In genomic region chr2:184543832-184544231, GRCh38 we compare ENCODE assay signal across 32 cellular contexts. TPM values are rescaled to one million over a fixed set of nuclear protein-coding genes. Genes with fewer than 3 reads are reported as not detected.
"Had no signal": no experiment of that assay in that cellular context is flagged by ENCODE, and none has a peak within 500 bp of the region (broad histone marks: within the 10 kb centered on the region; RNA-seq: fewer than 3 reads in every experiment).

No MANE protein-coding gene starts in this region.

- H3K27ac ChIP-seq: ascending aorta, cardiac muscle cell, VCaP had no signal

- ATAC-seq: activated CD8-positive, alpha-beta T cell treated with anti-CD3 and anti-CD28 coated beads for 36 hours; activated T-cell treated with anti-CD3 and anti-CD28 coated beads, Interleukin-2, amount 50 U/mL, for 72 hours; activated T-helper 17 cell treated with anti-CD3 and anti-CD28 coated beads, Interleukin-2, amount 50 U/mL, for 72 hours had no signal

- H3K4me3 ChIP-seq: ascending aorta, cardiac muscle cell had no signal

- DNase-seq: activated B cell treated with CpG ODN at 0.5 μM for 24 hours; activated CD4-positive, alpha-beta T cell treated with anti-CD3 and anti-CD28 coated beads for 1 hour; activated CD4-positive, alpha-beta T cell treated with anti-CD3 and anti-CD28 coated beads for 48 hours; activated CD4-positive, alpha-beta T cell treated with anti-CD3 and anti-CD28 coated beads, Interleukin-2, amount 50 U/mL, for 4 hours; activated CD8-positive, alpha-beta T cell treated with anti-CD3 and anti-CD28 coated beads for 36 hours; activated effector memory CD4-positive, alpha-beta T cell treated with anti-CD3 and anti-CD28 coated beads, Interleukin-2, amount 50 U/mL, for 16 hours; activated naive CD4-positive, alpha-beta T cell; activated naive CD8-positive, alpha-beta T cell treated with anti-CD3 and anti-CD28 coated beads, Interleukin-2, amount 10 ng/mL, durations not matched to agents 7 days and 5 days; activated T-cell treated with anti-CD3 and anti-CD28 coated beads, Interleukin-2, amount 50 U/mL, for 1 hour; activated T-cell treated with anti-CD3 and anti-CD28 coated beads, Interleukin-2, amount 50 U/mL, for 72 hours; amygdala; NCI-H1105; NCI-H1417 treated with DMSO at 0.1 percent for 48 hours; NCI-H187 treated with DMSO at 0.1 percent for 48 hours; NCI-H2081; NCI-H2171 treated with DMSO at 0.1 percent for 48 hours; NCI-H2227 treated with DMSO at 0.1 percent for 48 hours; NCI-H446 treated with DMSO at 0.1 percent for 48 hours; NCI-H524; NCI-H69; NCI-H82; Right ventricle myocardium superior had no signal

- H3K36me3 Mint-ChIP-seq: activated naive CD4-positive, alpha-beta T cell treated with anti-CD3 and anti-CD28 coated beads, Interleukin-2, amount 50 U/mL, for 24 hours; activated naive CD8-positive, alpha-beta T cell treated with anti-CD3 and anti-CD28 coated beads, Interleukin-2, amount 10 ng/mL, durations not matched to agents 7 days and 5 days had no signal

- H3K27me3 Mint-ChIP-seq: activated B cell treated with CpG ODN at 0.5 μM for 24 hours; activated CD8-positive, alpha-beta T cell treated with anti-CD3 and anti-CD28 coated beads for 36 hours; activated naive CD4-positive, alpha-beta T cell treated with anti-CD3 and anti-CD28 coated beads, Interleukin-2, amount 50 U/mL, for 24 hours; activated naive CD8-positive, alpha-beta T cell treated with anti-CD3 and anti-CD28 coated beads, Interleukin-2, amount 10 ng/mL, durations not matched to agents 7 days and 5 days; activated T-helper 17 cell treated with anti-CD3 and anti-CD28 coated beads, Interleukin-2, amount 50 U/mL, for 72 hours; central memory CD8-positive, alpha-beta T cell had no signal

- H3K9me3 Mint-ChIP-seq: activated B cell treated with CpG ODN at 0.5 μM for 24 hours; activated naive CD4-positive, alpha-beta T cell treated with anti-CD3 and anti-CD28 coated beads, Interleukin-2, amount 50 U/mL, for 24 hours; activated naive CD8-positive, alpha-beta T cell treated with anti-CD3 and anti-CD28 coated beads, Interleukin-2, amount 10 ng/mL, durations not matched to agents 7 days and 5 days; T-helper 1 cell treated with Interleukin-12 subunit alpha and Interleukin-12 subunit beta and Interleukin-4 antibody, amounts not matched to agents 30 μg/mL and 1 μg/mL, for 36 hours; T-helper 2 cell treated with Interferon-gamma antibody and Interleukin-4, amounts not matched to agents 5 μg/mL and 100 μg/mL, for 36 hours had no signal

- H3K27me3 ChIP-seq: ascending aorta, cardiac muscle cell had no signal

- H3K4me3 Mint-ChIP-seq: activated B cell treated with CpG ODN at 0.5 μM for 24 hours; activated CD8-positive, alpha-beta T cell treated with anti-CD3 and anti-CD28 coated beads for 36 hours; activated naive CD4-positive, alpha-beta T cell treated with anti-CD3 and anti-CD28 coated beads, Interleukin-2, amount 50 U/mL, for 24 hours; activated naive CD8-positive, alpha-beta T cell treated with anti-CD3 and anti-CD28 coated beads, Interleukin-2, amount 10 ng/mL, durations not matched to agents 7 days and 5 days; activated T-cell treated with anti-CD3 and anti-CD28 coated beads, Interleukin-2, amount 50 U/mL, for 72 hours; activated T-helper 17 cell treated with anti-CD3 and anti-CD28 coated beads, Interleukin-2, amount 50 U/mL, for 72 hours; central memory CD8-positive, alpha-beta T cell; T-helper 1 cell treated with Interleukin-12 subunit alpha and Interleukin-12 subunit beta and Interleukin-4 antibody, amounts not matched to agents 30 μg/mL and 1 μg/mL, for 36 hours; T-helper 2 cell treated with Interferon-gamma antibody and Interleukin-4, amounts not matched to agents 5 μg/mL and 100 μg/mL, for 36 hours had no signal

- H3K9me3 ChIP-seq: ascending aorta had no signal

- H3K4me1 Mint-ChIP-seq: activated B cell treated with CpG ODN at 0.5 μM for 24 hours; activated naive CD4-positive, alpha-beta T cell treated with anti-CD3 and anti-CD28 coated beads, Interleukin-2, amount 50 U/mL, for 24 hours; activated naive CD8-positive, alpha-beta T cell treated with anti-CD3 and anti-CD28 coated beads, Interleukin-2, amount 10 ng/mL, durations not matched to agents 7 days and 5 days; activated T-helper 17 cell treated with anti-CD3 and anti-CD28 coated beads, Interleukin-2, amount 50 U/mL, for 72 hours; central memory CD8-positive, alpha-beta T cell had no signal

- H3K36me3 ChIP-seq: ascending aorta, cardiac muscle cell had no signal

- H3K4me1 ChIP-seq: ascending aorta had no signal

- H3K27ac Mint-ChIP-seq: activated B cell treated with CpG ODN at 0.5 μM for 24 hours; activated CD8-positive, alpha-beta T cell treated with anti-CD3 and anti-CD28 coated beads for 36 hours; activated naive CD4-positive, alpha-beta T cell treated with anti-CD3 and anti-CD28 coated beads, Interleukin-2, amount 50 U/mL, for 24 hours; activated naive CD8-positive, alpha-beta T cell treated with anti-CD3 and anti-CD28 coated beads, Interleukin-2, amount 10 ng/mL, durations not matched to agents 7 days and 5 days; activated T-cell treated with anti-CD3 and anti-CD28 coated beads, Interleukin-2, amount 50 U/mL, for 72 hours; activated T-helper 17 cell treated with anti-CD3 and anti-CD28 coated beads, Interleukin-2, amount 50 U/mL, for 72 hours; T-helper 1 cell treated with Interleukin-12 subunit alpha and Interleukin-12 subunit beta and Interleukin-4 antibody, amounts not matched to agents 30 μg/mL and 1 μg/mL, for 36 hours; T-helper 2 cell treated with Interferon-gamma antibody and Interleukin-4, amounts not matched to agents 5 μg/mL and 100 μg/mL, for 36 hours had no signal

RNA-seq across cellular contexts. Expression of gene ZNF804A, which starts 54.5 kb away (rescaled TPM):
- total RNA-seq: activated CD8-positive, alpha-beta memory T cell treated with anti-CD3 and anti-CD28 coated beads for 36 hours; activated CD8-positive, alpha-beta T cell treated with anti-CD3 and anti-CD28 coated beads for 36 hours; activated T-cell treated with anti-CD3 and anti-CD28 coated beads, Interleukin-2, amount 50 U/mL, for 72 hours; activated T-helper 17 cell treated with anti-CD3 and anti-CD28 coated beads, Interleukin-2, amount 50 U/mL, for 72 hours; ascending aorta; cardiac muscle cell; chondrocyte; Right ventricle myocardium superior had no signal
